In the genomic region with DNA sequence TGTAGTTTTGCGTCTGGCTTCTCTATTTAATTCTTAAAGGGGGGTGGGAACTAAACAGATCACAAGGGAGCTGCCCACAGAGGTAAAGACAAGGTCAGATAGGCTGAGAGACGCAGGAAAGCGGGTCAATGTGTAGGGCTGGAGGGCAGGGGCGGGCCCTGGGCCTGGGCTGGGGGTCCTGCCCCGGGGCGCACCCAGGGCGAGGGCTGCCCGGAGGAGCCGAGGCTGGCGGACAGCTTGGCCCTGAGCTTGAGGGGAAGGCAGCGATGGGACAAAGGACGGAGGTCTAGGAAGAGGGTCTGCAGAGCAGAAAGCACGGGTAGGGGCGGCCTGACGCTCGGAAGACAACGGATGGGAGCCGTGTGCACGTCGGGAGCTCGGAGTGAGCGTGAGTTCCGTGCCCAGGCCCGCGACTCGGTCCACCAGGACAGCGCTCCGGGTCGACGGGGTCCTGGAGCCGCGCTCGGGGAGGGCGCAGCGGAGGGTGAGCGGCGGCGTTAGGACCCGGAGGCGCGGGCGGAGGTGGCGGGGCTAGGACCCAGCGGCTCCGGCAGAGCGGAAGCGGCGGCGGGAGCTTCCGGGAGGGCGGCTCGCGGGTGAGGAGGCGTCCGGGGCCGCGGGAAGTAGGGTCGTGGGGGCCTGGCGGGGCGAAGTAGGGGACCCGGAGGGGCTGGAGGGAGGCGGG, we compare ENCODE assay signal across 8 cellular contexts. TPM values are rescaled to one million over a fixed set of nuclear protein-coding genes. Genes with fewer than 3 reads are reported as not detected.
DNase-seq lines count a peak whose midpoint lies in the region; ATAC-seq and TF ChIP-seq lines count a peak whose summit lies in the region.
"Not testable (repeated sequence)": the region's sequence is repeated elsewhere in the genome, so short reads cannot be mapped to it uniquely, and the experiment has no call there.

No MANE protein-coding gene starts in this region.

- H3K9me3 Mint-ChIP-seq in GM23338, result not testable (repeated sequence)

- not testable (repeated sequence) for H3K9me2 ChIP-seq in GM23338 (ENCODE audit: insufficient read depth)

- ATAC-seq in GM23338, result not testable (repeated sequence)

- H3K27me3 Mint-ChIP-seq in GM23338 (ENCODE audit: insufficient read depth, low read depth, poor library complexity), result not testable (repeated sequence)

- H3K4me3 ChIP-seq in AG09309 (ENCODE audit: control insufficient read depth, low read depth, low read length) (peak overlapping the region; percentile 46), GM23338 (peak overlapping the region; percentile 96), coronary artery (peak overlapping the region; percentile 87), iPS DF 6.9 (ENCODE audit: low read length) (peak overlapping the region; percentile 39), neuron (ENCODE audit: low read length) (peak overlapping the region; percentile 78)

- not testable (repeated sequence) for H3K36me3 ChIP-seq in GM23338 (ENCODE audit: insufficient read depth); iPS DF 6.9 (ENCODE audit: control insufficient read depth, insufficient read depth, low read length); neuron (ENCODE audit: insufficient read depth, low read length)

- DNase-seq in AG09309 (ENCODE audit: low read depth); iPS DF 6.9 (ENCODE audit: low read depth, low spot score): not testable (repeated sequence)
- DNase-seq in GM23338 (ENCODE audit: low spot score) (peak; percentile 92), RPMI8226 (peak; percentile 78), activated T-cell treated with anti-CD3 and anti-CD28 coated beads for 48 hours (ENCODE audit: low read depth) (peak; percentile 85), coronary artery (ENCODE audit: low spot score) (peak; percentile 80)
- DNase-seq in stimulated activated CD8-positive, alpha-beta memory T cell treated with anti-CD3 and anti-CD28 coated beads, Interleukin-12 subunit alpha, Interleukin-12 subunit beta, amount 100 ng/mL, for 4 hours (ENCODE audit: low read depth), result peak; percentile 73

- not testable (repeated sequence) for H3K79me2 ChIP-seq in GM23338 (replicated peaks; ENCODE audit: insufficient read depth)

- H3K4me2 ChIP-seq in GM23338, result peak overlapping the region; percentile 99

- not testable (repeated sequence) for H3K27me3 ChIP-seq in GM23338 (ENCODE audit: insufficient read depth); iPS DF 6.9 (ENCODE audit: control insufficient read depth, insufficient read depth, low read length); neuron (ENCODE audit: insufficient read depth, low read length)

- H3K36me3 Mint-ChIP-seq in GM23338 (ENCODE audit: low read depth), result not testable (repeated sequence)

- not testable (repeated sequence) for H3F3A ChIP-seq in GM23338 (replicated peaks; ENCODE audit: low read depth)

- not testable (repeated sequence) for H3K9me3 ChIP-seq in iPS DF 6.9 (ENCODE audit: control insufficient read depth, insufficient read depth, low read length); neuron (ENCODE audit: low read length)

- H2AFZ ChIP-seq in GM23338 (peak overlapping the region; percentile 63; the same call in 1 of the 2 replicates), neuron (ENCODE audit: low read depth, low read length) (peak overlapping the region; percentile 100)

- H3K27ac Mint-ChIP-seq in GM23338, result peak overlapping the region; percentile 96

- no CpG with 5 or more reads among the region's 62 CpGs for WGBS in iPS DF 6.9 (ENCODE audit: insufficient coverage, insufficient read length)

- H3K27ac ChIP-seq in GM23338 (ENCODE audit: low read depth); iPS DF 6.9 (ENCODE audit: low read length): not testable (repeated sequence)
- H3K27ac ChIP-seq in coronary artery, result peak overlapping the region; percentile 4 to 69

- not testable (repeated sequence) for H3K4me1 ChIP-seq in GM23338 (ENCODE audit: insufficient read depth); iPS DF 6.9 (ENCODE audit: control insufficient read depth, insufficient read depth, low read length)
- peaks cover 12% of the 10 kb centered on the region for H3K4me1 ChIP-seq in neuron (ENCODE audit: insufficient read depth, low read length)

- not testable (repeated sequence) for TF ChIP-seq CTCF in AG09309 (IDR thresholded peaks at IDR 0.05; ENCODE audit: control insufficient read depth, insufficient read depth, low read depth, low read length, missing control alignments); GM23338 (conservative IDR thresholded peaks at IDR 0.05; ENCODE audit: low read depth in 2 of 2); coronary artery (IDR thresholded peaks at IDR 0.05)

- H3K4me1 Mint-ChIP-seq in GM23338, result peaks cover 11% of the 10 kb centered on the region; the same call in 2 of the 3 replicates

- not testable (repeated sequence) for H4K20me1 ChIP-seq in GM23338 (replicated peaks; ENCODE audit: insufficient read depth)

- H3K4me3 Mint-ChIP-seq in GM23338, result peak overlapping the region; percentile 77

TF ChIP-seq in GM23338, 12 proteins besides CTCF, POLR2A, EP300 and RAD21:
- TF ChIP-seq, protein P1, sequence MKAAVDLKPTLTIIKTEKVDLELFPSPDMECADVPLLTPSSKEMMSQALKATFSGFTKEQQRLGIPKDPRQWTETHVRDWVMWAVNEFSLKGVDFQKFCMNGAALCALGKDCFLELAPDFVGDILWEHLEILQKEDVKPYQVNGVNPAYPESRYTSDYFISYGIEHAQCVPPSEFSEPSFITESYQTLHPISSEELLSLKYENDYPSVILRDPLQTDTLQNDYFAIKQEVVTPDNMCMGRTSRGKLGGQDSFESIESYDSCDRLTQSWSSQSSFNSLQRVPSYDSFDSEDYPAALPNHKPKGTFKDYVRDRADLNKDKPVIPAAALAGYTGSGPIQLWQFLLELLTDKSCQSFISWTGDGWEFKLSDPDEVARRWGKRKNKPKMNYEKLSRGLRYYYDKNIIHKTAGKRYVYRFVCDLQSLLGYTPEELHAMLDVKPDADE (IDR thresholded peaks at IDR 0.05), result peak; percentile 51
- peak; percentile 69 for TF ChIP-seq POLR2AphosphoS5 (IDR thresholded peaks at IDR 0.05; ENCODE audit: low read depth)
- peak; percentile 56; the same call in 1 of the 2 replicates for TF ChIP-seq CREB1 (CRISPR knock-in tag; IDR thresholded peaks at IDR 0.05; ENCODE audit: low read depth)

RNA-seq across cellular contexts. Expression of gene RABL2A, which starts 43.4 kb away (rescaled TPM):
- 4.1 and 5.0 TPM in 2 replicates for total RNA-seq in GM23338 (2014; rRNA removed; shearing (Covaris generic))
- 2.5 and 3.7 TPM in 2 replicates for polyA plus RNA-seq in GM23338 (2016; fragmentation: Nextera tagmentation; extraction: Ambion mirVana)

Comparison
In these comparisons a context has a peak if more than half of its experiments do, and no peak if none do; other contexts are left out.
1. H3K4me3 ChIP-seq: peak in every context shown above with its lines; median percentile 96 in GM23338; 87 in coronary artery; 78 in neuron; 46 in AG09309; 39 in iPS DF 6.9.